Comparison of ENCODE assay signal across 8 cellular contexts in the genomic region with DNA sequence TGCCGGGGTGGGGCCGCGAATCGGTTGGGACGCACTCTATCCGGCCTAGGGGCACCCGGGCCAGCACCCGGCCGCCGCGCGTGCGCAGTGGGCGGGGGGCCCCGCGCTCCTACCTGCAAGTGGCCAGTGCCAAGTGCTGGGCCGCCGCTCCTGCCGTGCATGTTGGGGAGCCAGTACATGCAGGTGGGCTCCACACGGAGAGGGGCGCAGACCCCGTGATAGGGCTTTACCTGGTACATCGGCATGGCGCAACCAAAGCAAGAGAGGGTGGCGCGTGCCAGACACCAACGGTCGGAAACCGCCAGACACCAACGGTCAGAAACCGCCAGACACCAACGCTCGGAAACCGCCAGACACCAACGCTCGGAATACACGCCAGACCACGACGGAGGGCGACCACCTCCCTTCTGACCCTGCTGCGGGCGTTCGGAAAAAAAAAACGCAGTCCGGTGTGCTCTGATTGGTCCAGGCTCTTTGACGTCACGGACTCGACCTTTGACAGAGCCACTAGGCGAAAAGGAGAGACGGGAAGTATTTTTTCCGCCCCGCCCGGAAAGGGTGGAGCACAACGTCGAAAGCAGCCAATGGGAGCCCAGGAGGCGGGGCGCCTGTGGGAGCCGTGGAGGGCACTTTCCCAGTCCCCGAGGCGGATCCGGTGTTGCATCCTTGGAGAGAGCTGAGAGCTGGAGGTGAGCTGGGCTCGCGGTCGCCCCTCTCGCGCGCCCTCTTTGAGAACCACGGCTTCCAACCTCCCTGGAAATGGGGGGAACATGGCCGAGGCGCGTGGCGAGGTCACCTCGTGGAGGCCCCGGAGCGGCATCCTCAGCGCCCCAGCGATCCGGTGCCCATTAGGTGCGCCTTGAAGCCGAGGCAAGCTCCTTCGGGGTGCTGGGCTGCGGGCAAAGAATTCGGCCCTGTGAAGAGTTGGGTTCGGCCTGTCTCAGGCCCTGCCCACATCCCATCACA. TPM values are rescaled to one million over a fixed set of nuclear protein-coding genes. Genes with fewer than 3 reads are reported as not detected.
DNase-seq lines count a peak whose midpoint lies in the region; ATAC-seq and TF ChIP-seq lines count a peak whose summit lies in the region.
"Not testable (repeated sequence)": the region's sequence is repeated elsewhere in the genome, so short reads cannot be mapped to it uniquely, and the experiment has no call there.

No MANE protein-coding gene starts in this region.

- H2BK12ac ChIP-seq in trophoblast cell (ENCODE audit: low read length), result not testable (repeated sequence)

- H3K9me3 ChIP-seq in T-helper 17 cell (ENCODE audit: control insufficient read depth, low read length, poor library complexity, severe bottlenecking); adrenal gland (replicated peaks in 1 of 3); trophoblast cell (ENCODE audit: insufficient read depth, low read depth, low read length): not testable (repeated sequence)

- not testable (repeated sequence) for H3K79me1 ChIP-seq in trophoblast cell (ENCODE audit: low read length)

- H3K27ac ChIP-seq in adrenal gland (peak overlapping the region; percentile 64 to 93 (median 80)), trophoblast cell (ENCODE audit: low read depth, low read length) (peak overlapping the region; percentile 84)
- not testable (repeated sequence) for H3K27ac ChIP-seq in substantia nigra (ENCODE audit: low read depth, low read length, poor library complexity, severe bottlenecking)

- H3K4me3 ChIP-seq in GM08714 (ENCODE audit: low read length), result peak overlapping the region; percentile 71; the same call in 1 of the 2 replicates
- H3K4me3 ChIP-seq in adrenal gland, result peak overlapping the region in 2 of 4 donors; percentile 18 to 59
- peak overlapping the region; percentile 80 for H3K4me3 ChIP-seq in trophoblast cell (ENCODE audit: low read depth, low read length)

- H4K91ac ChIP-seq in trophoblast cell (ENCODE audit: low read depth, low read length), result peak overlapping the region; percentile 85

- not testable (repeated sequence) for H3K36me3 Mint-ChIP-seq in T-helper 17 cell (ENCODE audit: low read depth)

- peak overlapping the region; percentile 61 for H3K4me2 ChIP-seq in trophoblast cell (ENCODE audit: low read length)

- H3K14ac ChIP-seq in trophoblast cell (ENCODE audit: low read length), result peak overlapping the region; percentile 94

- not testable (repeated sequence) for H3K4me1 ChIP-seq in adrenal gland (replicated peaks in 1 of 2); trophoblast cell (ENCODE audit: control insufficient read depth in 1 of 2, insufficient read depth in 2 of 2, low read length in 2 of 2)

- ATAC-seq in HG02885 (IDR thresholded peaks at IDR 0.05; ENCODE audit: poor library complexity, unreplicated experiment), result peak; percentile 84
- peak; percentile 80 for ATAC-seq in T-helper 17 cell

- H3K4me1 Mint-ChIP-seq in T-helper 17 cell, result not testable (repeated sequence)

- peak; percentile 63 to 81 for TF ChIP-seq POLR2A in adrenal gland (IDR thresholded peaks at IDR 0.05)

- H3K18ac ChIP-seq in trophoblast cell (ENCODE audit: low read length), result not testable (repeated sequence)

- not testable (repeated sequence) for H3K23ac ChIP-seq in trophoblast cell (ENCODE audit: low read length)

- 0 to 1% (median 0%) methylated on average over 1 to 53 of the region's 84 CpGs; no CpG with 5 or more reads in 1 of the 4 donors for WGBS in adrenal gland, 4 donors
- WGBS in trophoblast cell (ENCODE audit: extremely low coverage, insufficient coverage, insufficient read length), result no CpG with 5 or more reads among the region's 84 CpGs

- peak overlapping the region; percentile 86 for H3K4me3 Mint-ChIP-seq in T-helper 17 cell

- H4K12ac ChIP-seq in trophoblast cell (ENCODE audit: low read depth, low read length), result peak overlapping the region; percentile 87

- H3K27me3 Mint-ChIP-seq in T-helper 17 cell, result not testable (repeated sequence)

- DNase-seq in NCI-H2081 treated with DMSO at 0.1 percent for 48 hours (lab: John Stamatoyannopoulos, UW), result peak; percentile 16
- DNase-seq in T-helper 17 cell, result peak; percentile 65 to 80 (median 71)
- peak; percentile 86 to 90 (median 89) for DNase-seq in adrenal gland
- DNase-seq in cardiac septum (ENCODE audit: low spot score), result peak; percentile 94
- DNase-seq in trophoblast cell, result peak; percentile 67 to 80
- DNase-seq in substantia nigra (lab: John Stamatoyannopoulos, UW), result peak in 48 of 49 donors; percentile 8 to 88 (median 68)

- peak overlapping the region; percentile 79 for H2BK5ac ChIP-seq in trophoblast cell (ENCODE audit: low read depth, low read length, poor library complexity)

- H3K79me2 ChIP-seq in trophoblast cell (ENCODE audit: control insufficient read depth, insufficient read depth, low read length, poor library complexity), result not testable (repeated sequence)

- H4K8ac ChIP-seq in trophoblast cell (ENCODE audit: low read depth, low read length), result peak overlapping the region; percentile 84

- intact Hi-C loops in adrenal gland (cut with DNase I); cardiac septum (cut with DNase I): not testable (repeated sequence)

- not testable (repeated sequence) for H3K9ac ChIP-seq in trophoblast cell (ENCODE audit: low read length)

- peak overlapping the region; percentile 66 for H2BK120ac ChIP-seq in trophoblast cell (ENCODE audit: insufficient read depth, low read length, poor library complexity)

- H3K27me3 ChIP-seq in adrenal gland; trophoblast cell (ENCODE audit: insufficient read depth, low read length): not testable (repeated sequence)

- peak overlapping the region; percentile 52 for H2AFZ ChIP-seq in trophoblast cell (ENCODE audit: insufficient read depth, low read length, poor library complexity)

- not testable (repeated sequence) for H3K27ac Mint-ChIP-seq in T-helper 17 cell

- not testable (repeated sequence) for H3K36me3 ChIP-seq in adrenal gland (replicated peaks in 1 of 2); trophoblast cell (ENCODE audit: control insufficient read depth in 1 of 2, insufficient read depth in 2 of 2, low read length in 2 of 2)

- not testable (repeated sequence) for H2AK5ac ChIP-seq in trophoblast cell (ENCODE audit: low read length)

- H3K4ac ChIP-seq in trophoblast cell (ENCODE audit: low read depth, low read length), result not testable (repeated sequence)

- TF ChIP-seq CTCF in adrenal gland (IDR thresholded peaks at IDR 0.05), result not testable (repeated sequence)

RNA-seq across cellular contexts. Expression of a gene that starts 39.0 kb away (rescaled TPM):
- 10 to 100 TPM; 12.4 to 16.3 TPM for total RNA-seq in T-helper 17 cell
- 10 to 100 TPM in 7 of 8 donors, 1 to 10 TPM in 1; 8.8 to 30.9 (median 19.4) TPM for total RNA-seq in adrenal gland
- 10 to 100 TPM; 15.0 to 24.0 (median 23.6) TPM for polyA plus RNA-seq in adrenal gland
- total RNA-seq in cardiac septum, result 17.3 TPM
- 7.1 and 7.6 TPM in 2 replicates for polyA plus RNA-seq in trophoblast cell (2013)

Comparison
In these comparisons a context has a peak if more than half of its experiments do, and no peak if none do; other contexts are left out.
1. DNase-seq: peak in every context shown above with its lines; median percentile 94 in cardiac septum; 89 in adrenal gland; 74 in trophoblast cell; 71 in T-helper 17 cell; 68 in substantia nigra; 16 in NCI-H2081 treated with DMSO at 0.1 percent for 48 hours.